8 cellular contexts compared by ENCODE assay signal in genomic region chr12:121894633-121895032, GRCh38. TPM values are rescaled to one million over a fixed set of nuclear protein-coding genes. Genes with fewer than 3 reads are reported as not detected.
DNase-seq lines count a peak whose midpoint lies in the region; ATAC-seq and TF ChIP-seq lines count a peak whose summit lies in the region.

No MANE protein-coding gene starts in this region.

- CTCF ChIA-PET in WTC11 (lab: Charles Lee): interaction anchor here (3.5 kb wide), 1 partner anchor 100 kb away, joined by 40 read pairs; the partner anchor contains the start of gene RHOF

- POLR2A ChIA-PET in WTC11 (lab: Charles Lee): no interaction called here

- no peak overlapping the region for H3K27ac Mint-ChIP-seq in WTC11

- no peak overlapping the region for H3K4me3 Mint-ChIP-seq in WTC11

- ATAC-seq in WTC11 (peak; percentile 86), GM21526 (IDR thresholded peaks at IDR 0.05; ENCODE audit: low FRiP score, unreplicated experiment) (no peak), HG03469 (IDR thresholded peaks at IDR 0.05; ENCODE audit: unreplicated experiment) (no peak)

- peaks cover 8% of the 10 kb centered on the region for H3K27me3 Mint-ChIP-seq in WTC11 (ENCODE audit: low read depth)

- TF ChIP-seq CTCF in GM12865 (IDR thresholded peaks at IDR 0.05; ENCODE audit: insufficient read depth, low read depth, low read length, missing control alignments) (no peak), WTC11 (IDR thresholded peaks at IDR 0.05) (0 out of 2 replicates have a peak, but pooled peaks have one; percentile 18)

- H3K36me3 Mint-ChIP-seq in WTC11: peaks cover 16% of the 10 kb centered on the region

- no peaks in the 10 kb centered on the region for H3K9me3 Mint-ChIP-seq in WTC11

- H3K4me1 Mint-ChIP-seq in WTC11: peaks cover 14% of the 10 kb centered on the region

- H3K4me3 ChIP-seq in GM12865 (ENCODE audit: low read depth, low read length): no peak overlapping the region

- in situ Hi-C loops in ACHN (cut with HindIII; ENCODE audit: low pct_ligation_motif_present, low pct_unique_long_range_greater_than_20kb, low sequenced_read_pairs): no loop called here

- peak; percentile 72 for DNase-seq in ACHN
- peak; percentile 22 for DNase-seq in GM12865 (ENCODE audit: low read depth)
- DNase-seq in WTC11 (ENCODE audit: low spot score): peak; percentile 30
- DNase-seq in iPS-NIHi7 (ENCODE audit: extremely low spot score): peak; percentile 43
- DNase-seq in NCI-H187 (lab: John Stamatoyannopoulos, UW): no peak
- DNase-seq in activated gamma-delta T cell (lab: John Stamatoyannopoulos, UW): no peak

TF ChIP-seq in WTC11, 78 proteins besides CTCF, POLR2A, EP300 and RAD21:
- TF ChIP-seq KAT7 (CRISPR knock-in tag; IDR thresholded peaks at IDR 0.05; ENCODE audit: borderline replicate concordance): no peak
- TF ChIP-seq, protein P1, sequence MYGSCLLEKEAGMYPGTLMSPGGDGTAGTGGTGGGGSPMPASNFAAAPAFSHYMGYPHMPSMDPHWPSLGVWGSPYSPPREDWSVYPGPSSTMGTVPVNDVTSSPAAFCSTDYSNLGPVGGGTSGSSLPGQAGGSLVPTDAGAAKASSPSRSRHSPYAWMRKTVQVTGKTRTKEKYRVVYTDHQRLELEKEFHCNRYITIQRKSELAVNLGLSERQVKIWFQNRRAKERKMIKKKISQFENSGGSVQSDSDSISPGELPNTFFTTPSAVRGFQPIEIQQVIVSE (CRISPR knock-in tag; IDR thresholded peaks at IDR 0.05; ENCODE audit: borderline replicate concordance): no peak
- TF ChIP-seq GABPB1 (CRISPR knock-in tag; IDR thresholded peaks at IDR 0.05): no peak
- no peak for TF ChIP-seq RORB (CRISPR knock-in tag; IDR thresholded peaks at IDR 0.05)
- TF ChIP-seq, protein P2, sequence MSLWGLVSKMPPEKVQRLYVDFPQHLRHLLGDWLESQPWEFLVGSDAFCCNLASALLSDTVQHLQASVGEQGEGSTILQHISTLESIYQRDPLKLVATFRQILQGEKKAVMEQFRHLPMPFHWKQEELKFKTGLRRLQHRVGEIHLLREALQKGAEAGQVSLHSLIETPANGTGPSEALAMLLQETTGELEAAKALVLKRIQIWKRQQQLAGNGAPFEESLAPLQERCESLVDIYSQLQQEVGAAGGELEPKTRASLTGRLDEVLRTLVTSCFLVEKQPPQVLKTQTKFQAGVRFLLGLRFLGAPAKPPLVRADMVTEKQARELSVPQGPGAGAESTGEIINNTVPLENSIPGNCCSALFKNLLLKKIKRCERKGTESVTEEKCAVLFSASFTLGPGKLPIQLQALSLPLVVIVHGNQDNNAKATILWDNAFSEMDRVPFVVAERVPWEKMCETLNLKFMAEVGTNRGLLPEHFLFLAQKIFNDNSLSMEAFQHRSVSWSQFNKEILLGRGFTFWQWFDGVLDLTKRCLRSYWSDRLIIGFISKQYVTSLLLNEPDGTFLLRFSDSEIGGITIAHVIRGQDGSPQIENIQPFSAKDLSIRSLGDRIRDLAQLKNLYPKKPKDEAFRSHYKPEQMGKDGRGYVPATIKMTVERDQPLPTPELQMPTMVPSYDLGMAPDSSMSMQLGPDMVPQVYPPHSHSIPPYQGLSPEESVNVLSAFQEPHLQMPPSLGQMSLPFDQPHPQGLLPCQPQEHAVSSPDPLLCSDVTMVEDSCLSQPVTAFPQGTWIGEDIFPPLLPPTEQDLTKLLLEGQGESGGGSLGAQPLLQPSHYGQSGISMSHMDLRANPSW (CRISPR knock-in tag; conservative IDR thresholded peaks at IDR 0.05; ENCODE audit: low read depth): no peak
- no peak for TF ChIP-seq E2F4 (CRISPR knock-in tag; IDR thresholded peaks at IDR 0.05; ENCODE audit: borderline replicate concordance, low read depth)
- TF ChIP-seq TCF7 (CRISPR knock-in tag; IDR thresholded peaks at IDR 0.05; ENCODE audit: low read depth): no peak
- TF ChIP-seq, protein P3, sequence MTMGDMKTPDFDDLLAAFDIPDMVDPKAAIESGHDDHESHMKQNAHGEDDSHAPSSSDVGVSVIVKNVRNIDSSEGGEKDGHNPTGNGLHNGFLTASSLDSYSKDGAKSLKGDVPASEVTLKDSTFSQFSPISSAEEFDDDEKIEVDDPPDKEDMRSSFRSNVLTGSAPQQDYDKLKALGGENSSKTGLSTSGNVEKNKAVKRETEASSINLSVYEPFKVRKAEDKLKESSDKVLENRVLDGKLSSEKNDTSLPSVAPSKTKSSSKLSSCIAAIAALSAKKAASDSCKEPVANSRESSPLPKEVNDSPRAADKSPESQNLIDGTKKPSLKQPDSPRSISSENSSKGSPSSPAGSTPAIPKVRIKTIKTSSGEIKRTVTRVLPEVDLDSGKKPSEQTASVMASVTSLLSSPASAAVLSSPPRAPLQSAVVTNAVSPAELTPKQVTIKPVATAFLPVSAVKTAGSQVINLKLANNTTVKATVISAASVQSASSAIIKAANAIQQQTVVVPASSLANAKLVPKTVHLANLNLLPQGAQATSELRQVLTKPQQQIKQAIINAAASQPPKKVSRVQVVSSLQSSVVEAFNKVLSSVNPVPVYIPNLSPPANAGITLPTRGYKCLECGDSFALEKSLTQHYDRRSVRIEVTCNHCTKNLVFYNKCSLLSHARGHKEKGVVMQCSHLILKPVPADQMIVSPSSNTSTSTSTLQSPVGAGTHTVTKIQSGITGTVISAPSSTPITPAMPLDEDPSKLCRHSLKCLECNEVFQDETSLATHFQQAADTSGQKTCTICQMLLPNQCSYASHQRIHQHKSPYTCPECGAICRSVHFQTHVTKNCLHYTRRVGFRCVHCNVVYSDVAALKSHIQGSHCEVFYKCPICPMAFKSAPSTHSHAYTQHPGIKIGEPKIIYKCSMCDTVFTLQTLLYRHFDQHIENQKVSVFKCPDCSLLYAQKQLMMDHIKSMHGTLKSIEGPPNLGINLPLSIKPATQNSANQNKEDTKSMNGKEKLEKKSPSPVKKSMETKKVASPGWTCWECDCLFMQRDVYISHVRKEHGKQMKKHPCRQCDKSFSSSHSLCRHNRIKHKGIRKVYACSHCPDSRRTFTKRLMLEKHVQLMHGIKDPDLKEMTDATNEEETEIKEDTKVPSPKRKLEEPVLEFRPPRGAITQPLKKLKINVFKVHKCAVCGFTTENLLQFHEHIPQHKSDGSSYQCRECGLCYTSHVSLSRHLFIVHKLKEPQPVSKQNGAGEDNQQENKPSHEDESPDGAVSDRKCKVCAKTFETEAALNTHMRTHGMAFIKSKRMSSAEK (CRISPR knock-in tag; IDR thresholded peaks at IDR 0.05; ENCODE audit: borderline replicate concordance): no peak
- no peak for TF ChIP-seq FOXJ3 (CRISPR knock-in tag; IDR thresholded peaks at IDR 0.05; ENCODE audit: borderline replicate concordance)
- TF ChIP-seq NR3C1 (CRISPR knock-in tag; conservative IDR thresholded peaks at IDR 0.05; ENCODE audit: low read depth): no peak
- no peak for TF ChIP-seq NFE2L1 (CRISPR knock-in tag; IDR thresholded peaks at IDR 0.05)
- TF ChIP-seq, protein P4, sequence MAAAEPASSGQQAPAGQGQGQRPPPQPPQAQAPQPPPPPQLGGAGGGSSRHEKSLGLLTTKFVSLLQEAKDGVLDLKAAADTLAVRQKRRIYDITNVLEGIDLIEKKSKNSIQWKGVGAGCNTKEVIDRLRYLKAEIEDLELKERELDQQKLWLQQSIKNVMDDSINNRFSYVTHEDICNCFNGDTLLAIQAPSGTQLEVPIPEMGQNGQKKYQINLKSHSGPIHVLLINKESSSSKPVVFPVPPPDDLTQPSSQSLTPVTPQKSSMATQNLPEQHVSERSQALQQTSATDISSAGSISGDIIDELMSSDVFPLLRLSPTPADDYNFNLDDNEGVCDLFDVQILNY (CRISPR knock-in tag; IDR thresholded peaks at IDR 0.05): no peak
- no peak for TF ChIP-seq PREB (CRISPR knock-in tag; IDR thresholded peaks at IDR 0.05; ENCODE audit: borderline replicate concordance)
- no peak for TF ChIP-seq OVOL2 (CRISPR knock-in tag; IDR thresholded peaks at IDR 0.05; ENCODE audit: borderline replicate concordance)
- TF ChIP-seq CREB1 (CRISPR knock-in tag; IDR thresholded peaks at IDR 0.05): no peak
TF ChIP-seq in WTC11: peak in this region for 0.

RNA-seq across cellular contexts. Expression of gene PSMD9, which starts 6.0 kb away (rescaled TPM):
- 35.3 to 36.4 TPM (median 36.2 TPM) in 3 replicates for total RNA-seq in WTC11 (2021)

RNA-seq across cellular contexts. Expression of gene CFAP251, which starts 23.8 kb away (rescaled TPM):
- total RNA-seq in WTC11 (2021): 2.9 to 3.1 TPM (median 3.0 TPM) in 3 replicates

RNA-seq across cellular contexts. Expression of gene HPD, which starts 36.0 kb away (rescaled TPM):
- 0.39 to 0.48 TPM (median 0.44 TPM) in 3 replicates for total RNA-seq in WTC11 (2021)

Comparison
In these comparisons a context has a peak if more than half of its experiments do, and no peak if none do; other contexts are left out.
1. DNase-seq: peak in ACHN (single experiment), GM12865 (single experiment), WTC11 (single experiment) and iPS-NIHi7 (single experiment); none in NCI-H187 (0 of 2) and activated gamma-delta T cell (single experiment).